In the genomic region with DNA sequence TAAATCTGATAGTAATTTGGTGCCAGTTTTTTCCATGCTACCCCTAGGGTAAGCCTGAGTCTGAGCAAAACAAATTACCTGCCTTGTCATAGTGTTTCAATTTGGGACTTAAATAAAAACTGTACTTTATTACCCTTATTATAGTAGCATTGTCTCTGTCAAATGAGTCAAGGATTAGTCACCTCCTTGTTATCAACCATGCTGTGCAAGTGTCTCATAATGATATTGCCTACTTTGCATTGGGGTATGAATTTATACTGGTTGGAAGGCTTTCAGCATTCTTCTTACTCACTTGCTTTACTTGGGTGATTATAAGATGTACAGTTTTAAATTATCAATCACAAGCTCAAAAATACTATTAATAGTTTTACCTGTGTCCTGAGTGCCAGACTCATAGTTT, we compare ENCODE assay signal across 17 cellular contexts.
A peak's percentile ranks its signal among the peaks of the same experiment; 100 is the strongest.
DNase-seq lines count a peak whose midpoint lies in the region; ATAC-seq and TF ChIP-seq lines count a peak whose summit lies in the region.
"Had no signal": no experiment of that assay in that cellular context is flagged by ENCODE, and none has a peak within 500 bp of the region (broad histone marks: within the 10 kb centered on the region; RNA-seq: fewer than 3 reads in every experiment).

No MANE protein-coding gene starts in this region.

- no peaks in the 10 kb centered on the region for H3K36me3 Mint-ChIP-seq in activated B cell treated with CpG ODN at 0.5 μM for 24 hours (ENCODE audit: low read depth)
- H3K36me3 Mint-ChIP-seq in activated naive CD4-positive, alpha-beta T cell treated with anti-CD3 and anti-CD28 coated beads for 36 hours (ENCODE audit: low read depth): no peaks in the 10 kb centered on the region

- CTCF ChIA-PET in activated B cell treated with CpG ODN at 0.5 μM for 24 hours (lab: Charles Lee): no interaction called here
- CTCF ChIA-PET in activated naive CD4-positive, alpha-beta T cell treated with anti-CD3 and anti-CD28 coated beads for 36 hours (lab: Charles Lee): no interaction called here

- H3K9me3 Mint-ChIP-seq in activated B cell treated with CpG ODN at 0.5 μM for 24 hours: peaks cover 3% of the 10 kb centered on the region
- no peaks in the 10 kb centered on the region for H3K9me3 Mint-ChIP-seq in activated naive CD4-positive, alpha-beta T cell treated with anti-CD3 and anti-CD28 coated beads for 36 hours
- H3K9me3 Mint-ChIP-seq: activated naive CD8-positive, alpha-beta T cell treated with anti-CD3 and anti-CD28 coated beads, Interleukin-2, amount 50 U/mL, for 24 hours; nephron had no signal

- DNase-seq in HT1080 (ENCODE audit: low read depth) (peak; percentile 72), activated B cell treated with CpG ODN at 0.5 μM for 24 hours (no peak), iris pigment epithelial cell (ENCODE audit: low read depth) (peak; percentile 15), cerebellar cortex (ENCODE audit: low spot score) (no peak), midbrain (lab: John Stamatoyannopoulos, UW) (no peak)
- no peak for DNase-seq in activated naive CD4-positive, alpha-beta T cell treated with anti-CD3 and anti-CD28 coated beads for 36 hours
- DNase-seq: activated naive CD8-positive, alpha-beta T cell treated with anti-CD3 and anti-CD28 coated beads, Interleukin-2, amount 50 U/mL, for 24 hours; activated T-cell treated with anti-CD3 and anti-CD28 coated beads for 4 hours; dorsolateral prefrontal cortex; head of caudate nucleus; left ventricle myocardium superior; NCI-H1694; NCI-H774 had no signal

- peak overlapping the region; percentile 52 for H3K27ac Mint-ChIP-seq in activated B cell treated with CpG ODN at 0.5 μM for 24 hours
- no peak overlapping the region for H3K27ac Mint-ChIP-seq in activated naive CD4-positive, alpha-beta T cell treated with anti-CD3 and anti-CD28 coated beads for 36 hours
- H3K27ac Mint-ChIP-seq: activated naive CD8-positive, alpha-beta T cell treated with anti-CD3 and anti-CD28 coated beads, Interleukin-2, amount 50 U/mL, for 24 hours; nephron had no signal

- intact Hi-C loops in activated B cell treated with CpG ODN at 0.5 μM for 24 hours (cut with micrococcal nuclease): loop anchor here (1.0 kb wide), 2 partner anchors 25 to 42 kb away; no protein-coding TSS in a partner anchor
- intact Hi-C loops in activated naive CD4-positive, alpha-beta T cell treated with anti-CD3 and anti-CD28 coated beads for 36 hours (cut with micrococcal nuclease): no loop called here

- no peaks in the 10 kb centered on the region for H3K27me3 Mint-ChIP-seq in activated B cell treated with CpG ODN at 0.5 μM for 24 hours
- no peaks in the 10 kb centered on the region for H3K27me3 Mint-ChIP-seq in activated naive CD4-positive, alpha-beta T cell treated with anti-CD3 and anti-CD28 coated beads for 36 hours (ENCODE audit: low read depth)
- H3K27me3 Mint-ChIP-seq: activated naive CD8-positive, alpha-beta T cell treated with anti-CD3 and anti-CD28 coated beads, Interleukin-2, amount 50 U/mL, for 24 hours had no signal

- no peak overlapping the region for H3K4me3 Mint-ChIP-seq in activated B cell treated with CpG ODN at 0.5 μM for 24 hours
- no peak overlapping the region for H3K4me3 Mint-ChIP-seq in activated naive CD4-positive, alpha-beta T cell treated with anti-CD3 and anti-CD28 coated beads for 36 hours
- H3K4me3 Mint-ChIP-seq: activated naive CD8-positive, alpha-beta T cell treated with anti-CD3 and anti-CD28 coated beads, Interleukin-2, amount 50 U/mL, for 24 hours; nephron had no signal

- POLR2A ChIA-PET in activated B cell treated with CpG ODN at 0.5 μM for 24 hours (lab: Charles Lee): no interaction called here

- TF ChIP-seq CTCF in activated B cell treated with CpG ODN at 0.5 μM for 24 hours (IDR thresholded peaks at IDR 0.05): no peak

- ATAC-seq in GM21619 (IDR thresholded peaks at IDR 0.05; ENCODE audit: unreplicated experiment) (peak; percentile 41), activated B cell treated with CpG ODN at 0.5 μM for 24 hours (ENCODE audit: low read depth) (peak; percentile 60), GM18517 (IDR thresholded peaks at IDR 0.05; ENCODE audit: unreplicated experiment) (no peak)
- ATAC-seq: activated naive CD8-positive, alpha-beta T cell treated with anti-CD3 and anti-CD28 coated beads, Interleukin-2, amount 50 U/mL, for 24 hours; K562; left ventricle myocardium superior had no signal

- peaks cover 32% of the 10 kb centered on the region for H3K4me1 Mint-ChIP-seq in activated B cell treated with CpG ODN at 0.5 μM for 24 hours
- no peaks in the 10 kb centered on the region for H3K4me1 Mint-ChIP-seq in activated naive CD4-positive, alpha-beta T cell treated with anti-CD3 and anti-CD28 coated beads for 36 hours (ENCODE audit: low read depth)
- H3K4me1 Mint-ChIP-seq: activated naive CD8-positive, alpha-beta T cell treated with anti-CD3 and anti-CD28 coated beads, Interleukin-2, amount 50 U/mL, for 24 hours; nephron had no signal

Comparison
In these comparisons a context has a peak if more than half of its experiments do, and no peak if none do; other contexts are left out.
1. DNase-seq: peak in HT1080 (single experiment) and iris pigment epithelial cell (single experiment); none in activated B cell treated with CpG ODN at 0.5 μM for 24 hours (single experiment), activated naive CD4-positive, alpha-beta T cell treated with anti-CD3 and anti-CD28 coated beads for 36 hours (single experiment), cerebellar cortex (single experiment) and midbrain (single experiment).